ENCODE assay signal across 18 cellular contexts in the genomic region with DNA sequence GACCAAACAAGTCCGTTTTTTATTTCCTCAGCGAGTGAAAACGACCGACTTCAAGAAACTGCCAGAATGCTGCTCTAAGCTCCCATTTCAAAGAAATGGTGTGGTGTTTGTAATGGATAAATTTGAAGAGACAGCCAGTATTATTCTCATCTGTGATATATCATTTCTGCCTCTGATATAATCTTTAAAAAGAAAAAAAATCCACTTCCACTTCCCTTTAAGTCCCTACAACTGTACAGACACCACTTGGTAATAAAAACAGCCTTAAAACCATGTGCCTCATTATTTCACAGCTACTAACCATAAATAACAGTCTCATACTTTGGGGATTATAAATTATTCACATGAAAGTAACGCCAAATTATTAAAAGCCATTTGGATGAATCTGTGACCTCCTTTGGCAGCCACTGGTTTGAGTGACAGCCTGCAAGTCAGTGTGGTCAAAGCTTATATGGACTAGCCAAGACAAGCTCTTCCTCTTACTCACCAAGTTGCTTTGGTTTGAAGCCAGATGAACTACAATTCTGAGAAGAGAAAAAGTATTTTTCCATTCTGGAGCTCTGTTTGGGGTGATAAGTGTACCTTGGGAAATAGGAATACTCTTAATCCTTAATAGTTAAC.
DNase-seq lines count a peak whose midpoint lies in the region; TF ChIP-seq lines count a peak whose summit lies in the region.
"Had no signal": no experiment of that assay in that cellular context is flagged by ENCODE, and none has a peak within 500 bp of the region (broad histone marks: within the 10 kb centered on the region; RNA-seq: fewer than 3 reads in every experiment).

No MANE protein-coding gene starts in this region.

- H3K9me3 ChIP-seq in adipocyte (ENCODE audit: control insufficient read depth, low read length) (no peaks in the 10 kb centered on the region), colonic mucosa (no peaks in the 10 kb centered on the region)
- H3K9me3 ChIP-seq: BLaER1, left lung had no signal

- peaks cover 12% of the 10 kb centered on the region for H3K27me3 ChIP-seq in adipocyte (replicated peaks; ENCODE audit: control insufficient read depth, insufficient read depth, low read length)
- H3K27me3 ChIP-seq in colonic mucosa = no peaks in the 10 kb centered on the region
- H3K27me3 ChIP-seq: BLaER1, left lung had no signal

- intact Hi-C loops in colonic mucosa (cut with DNase I) = no loop called here

- H3K4me3 ChIP-seq in adipocyte (ENCODE audit: low read length) = peak overlapping the region; percentile 30
- no peak overlapping the region for H3K4me3 ChIP-seq in foreskin fibroblast (ENCODE audit: low read depth in 1 of 2, low read length in 2 of 2)
- no peak overlapping the region for H3K4me3 ChIP-seq in colonic mucosa
- H3K4me3 ChIP-seq: BLaER1, left lung had no signal

- no peak overlapping the region for H3K27ac ChIP-seq in colonic mucosa
- H3K27ac ChIP-seq: BLaER1, left lung had no signal

- H3K9ac ChIP-seq in adipocyte (ENCODE audit: low read length) (no peak overlapping the region), colonic mucosa (ENCODE audit: low read depth in 2 of 2, low read length in 2 of 2) (no peak overlapping the region)
- H3K9ac ChIP-seq: BLaER1 had no signal

- peaks cover 10% of the 10 kb centered on the region for H3K4me1 ChIP-seq in adipocyte (ENCODE audit: control insufficient read depth, insufficient read depth, low read length)
- H3K4me1 ChIP-seq in colonic mucosa = no peaks in the 10 kb centered on the region
- H3K4me1 ChIP-seq: BLaER1, left lung had no signal

- DNase-seq in EL = peak; percentile 30
- peak; percentile 84 for DNase-seq in MV-4-11 (lab: John Stamatoyannopoulos, UW)
- peak; percentile 74 for DNase-seq in adipocyte (ENCODE audit: low read depth)
- peak; percentile 19 to 67 for DNase-seq in foreskin fibroblast
- DNase-seq in COR-L47 (lab: John Stamatoyannopoulos, UW) = no peak
- DNase-seq in colonic mucosa = no peak
- DNase-seq in CD1c-positive myeloid dendritic cell (ENCODE audit: extremely low spot score) = no peak
- no peak for DNase-seq in GM10266 (ENCODE audit: extremely low spot score)
- DNase-seq: activated CD4-positive, alpha-beta memory T cell treated with anti-CD3 and anti-CD28 coated beads, Interleukin-2, amount 10 ng/mL, durations not matched to agents 7 days and 5 days; activated gamma-delta T cell treated with Interleukin-2 at 50 U/mL for 16 hours; H7; left lung; natural killer cell; NCI-H1417 treated with DMSO at 0.1 percent for 48 hours; NCI-H510A; retina; stimulated activated CD4-positive, alpha-beta T cell treated with anti-CD3 and anti-CD28 coated beads, Interleukin-4, amount 100 ng/mL, for 1 hour had no signal

- H3K36me3 ChIP-seq in adipocyte (ENCODE audit: control insufficient read depth, insufficient read depth, low read length, severe bottlenecking) (no peaks in the 10 kb centered on the region), colonic mucosa (no peaks in the 10 kb centered on the region)
- H3K36me3 ChIP-seq: BLaER1, left lung had no signal

- TF ChIP-seq CTCF in foreskin fibroblast (IDR thresholded peaks at IDR 0.05; ENCODE audit: low read depth, low read length) = no peak
- TF ChIP-seq CTCF in colonic mucosa (IDR thresholded peaks at IDR 0.05) = no peak
- no peak for TF ChIP-seq CTCF in GM10266 (IDR thresholded peaks at IDR 0.05; ENCODE audit: control insufficient read depth, insufficient read depth, low read depth, missing control alignments)

Comparison
In these comparisons a context has a peak if more than half of its experiments do, and no peak if none do; other contexts are left out.
1. DNase-seq: peak in EL (single experiment), MV-4-11 (single experiment), adipocyte (single experiment) and foreskin fibroblast (2 of 2); none in COR-L47 (single experiment), colonic mucosa (single experiment), CD1c-positive myeloid dendritic cell (single experiment) and GM10266 (single experiment).